ENCODE assay signal across 8 cellular contexts in genomic region chr19:6459356-6460098, GRCh38. TPM values are rescaled to one million over a fixed set of nuclear protein-coding genes. Genes with fewer than 3 reads are reported as not detected.
DNase-seq lines count a peak whose midpoint lies in the region; ATAC-seq and TF ChIP-seq lines count a peak whose summit lies in the region.

TSS of gene SLC25A23 (minus strand) at chr19:6459792. CDS start at chr19:6459628, 164 bp downstream.

- H3K4me1 ChIP-seq in BLaER1 (peaks cover 22% of the 10 kb centered on the region), RWPE2 (ENCODE audit: insufficient read depth, poor library complexity, severe bottlenecking) (no peaks in the 10 kb centered on the region), neutrophil (ENCODE audit: control insufficient read depth in 1 of 2, insufficient read depth in 1 of 2, low read depth in 1 of 2, low read length in 1 of 2) (peaks cover 17 to 24% of the 10 kb centered on the region in 2 experiments), upper lobe of right lung (peaks cover 10% of the 10 kb centered on the region)

- H3K9me3 ChIP-seq in BLaER1 (peaks cover 17% of the 10 kb centered on the region), RWPE2 (ENCODE audit: severe bottlenecking) (no peaks in the 10 kb centered on the region), neutrophil (no peaks in the 10 kb centered on the region), upper lobe of right lung (no peaks in the 10 kb centered on the region)

- H3K27me3 Mint-ChIP-seq in activated naive CD4-positive, alpha-beta T cell treated with anti-CD3 and anti-CD28 coated beads, Interleukin-2, amount 10 ng/mL, durations not matched to agents 7 days and 5 days: peaks cover 8% of the 10 kb centered on the region

- DNase-seq in HK-2 (ENCODE audit: unreplicated experiment) (peak; percentile 72), RWPE2 (ENCODE audit: low spot score) (no peak), globus pallidus (ENCODE audit: low spot score) (peak; percentile 69), upper lobe of right lung (peak; percentile 89)
- DNase-seq in activated naive CD4-positive, alpha-beta T cell treated with anti-CD3 and anti-CD28 coated beads, Interleukin-2, amount 10 ng/mL, durations not matched to agents 7 days and 5 days: peak; percentile 77

- H3K36me3 ChIP-seq in BLaER1 (peaks cover 29% of the 10 kb centered on the region), RWPE2 (ENCODE audit: low read depth) (peaks cover 2% of the 10 kb centered on the region; the same call in 1 of the 2 replicates), neutrophil (no peaks in the 10 kb centered on the region), upper lobe of right lung (no peaks in the 10 kb centered on the region)

- peak within 1 kb of the TSS; percentile 82 for H3K9ac ChIP-seq in BLaER1

- H4K20me1 ChIP-seq in BLaER1: peaks cover 10% of the 10 kb centered on the region

- intact Hi-C loops in upper lobe of right lung (cut with DNase I): no loop called here

- peak within 1 kb of the TSS; percentile 91 for H3K4me3 Mint-ChIP-seq in activated naive CD4-positive, alpha-beta T cell treated with anti-CD3 and anti-CD28 coated beads, Interleukin-2, amount 10 ng/mL, durations not matched to agents 7 days and 5 days

- H3K4me3 ChIP-seq in BLaER1 (peak within 1 kb of the TSS; percentile 91), RWPE2 (ENCODE audit: severe bottlenecking) (peak within 1 kb of the TSS; percentile 48), neutrophil (ENCODE audit: low read depth in 1 of 2, low read length in 1 of 2) (peak within 1 kb of the TSS; percentile 66 to 81), upper lobe of right lung (peak within 1 kb of the TSS; percentile 84)

- TF ChIP-seq POLR2A in GM19099 (IDR thresholded peaks at IDR 0.05; ENCODE audit: extremely low read depth, insufficient read length, low read depth): peak; percentile 55

- CTCF ChIA-PET in activated naive CD4-positive, alpha-beta T cell treated with anti-CD3 and anti-CD28 coated beads, Interleukin-2, amount 10 ng/mL, durations not matched to agents 7 days and 5 days (lab: Charles Lee): no interaction called here

- no peak for TF ChIP-seq CTCF in RWPE2 (IDR thresholded peaks at IDR 0.05; ENCODE audit: poor library complexity, severe bottlenecking)
- TF ChIP-seq CTCF in neutrophil (IDR thresholded peaks at IDR 0.05): no peak
- no peak for TF ChIP-seq CTCF in upper lobe of right lung (IDR thresholded peaks at IDR 0.05)

- H3K27ac Mint-ChIP-seq in activated naive CD4-positive, alpha-beta T cell treated with anti-CD3 and anti-CD28 coated beads, Interleukin-2, amount 10 ng/mL, durations not matched to agents 7 days and 5 days: peak within 1 kb of the TSS; percentile 85

- H3K4me2 ChIP-seq in BLaER1: peak within 1 kb of the TSS; percentile 98

- ATAC-seq in RWPE2 (ENCODE audit: low read depth): peak; percentile 45
- ATAC-seq in upper lobe of right lung: peak; percentile 67

- peaks cover 14% of the 10 kb centered on the region for H3K9me3 Mint-ChIP-seq in activated naive CD4-positive, alpha-beta T cell treated with anti-CD3 and anti-CD28 coated beads, Interleukin-2, amount 10 ng/mL, durations not matched to agents 7 days and 5 days

- peaks cover 25% of the 10 kb centered on the region for H3K36me3 Mint-ChIP-seq in activated naive CD4-positive, alpha-beta T cell treated with anti-CD3 and anti-CD28 coated beads, Interleukin-2, amount 10 ng/mL, durations not matched to agents 7 days and 5 days

- peak within 1 kb of the TSS; percentile 81 for H3K27ac ChIP-seq in BLaER1
- peak within 1 kb of the TSS; percentile 29 for H3K27ac ChIP-seq in RWPE2 (ENCODE audit: poor library complexity, severe bottlenecking)
- peak within 1 kb of the TSS; percentile 42 for H3K27ac ChIP-seq in neutrophil
- H3K27ac ChIP-seq in upper lobe of right lung: peak within 1 kb of the TSS; percentile 83

- H3K4me1 Mint-ChIP-seq in activated naive CD4-positive, alpha-beta T cell treated with anti-CD3 and anti-CD28 coated beads, Interleukin-2, amount 10 ng/mL, durations not matched to agents 7 days and 5 days: peaks cover 28% of the 10 kb centered on the region

- H3K27me3 ChIP-seq in BLaER1: no peaks in the 10 kb centered on the region
- no peaks in the 10 kb centered on the region for H3K27me3 ChIP-seq in RWPE2 (ENCODE audit: insufficient read depth, poor library complexity, severe bottlenecking)
- peaks cover 78% of the 10 kb centered on the region for H3K27me3 ChIP-seq in neutrophil
- peaks cover 9% of the 10 kb centered on the region for H3K27me3 ChIP-seq in upper lobe of right lung

RNA-seq across cellular contexts. Expression of gene SLC25A23, which starts in this region (rescaled TPM):
- total RNA-seq in upper lobe of right lung: 51.4 TPM

Comparison
In these comparisons a context has a peak if more than half of its experiments do, and no peak if none do; other contexts are left out.
1. H3K27ac ChIP-seq: peak in every context shown above with its lines; median percentile 83 in upper lobe of right lung; 81 in BLaER1; 42 in neutrophil; 29 in RWPE2.